ENCODE assay signal across 10 cellular contexts in the genomic region with DNA sequence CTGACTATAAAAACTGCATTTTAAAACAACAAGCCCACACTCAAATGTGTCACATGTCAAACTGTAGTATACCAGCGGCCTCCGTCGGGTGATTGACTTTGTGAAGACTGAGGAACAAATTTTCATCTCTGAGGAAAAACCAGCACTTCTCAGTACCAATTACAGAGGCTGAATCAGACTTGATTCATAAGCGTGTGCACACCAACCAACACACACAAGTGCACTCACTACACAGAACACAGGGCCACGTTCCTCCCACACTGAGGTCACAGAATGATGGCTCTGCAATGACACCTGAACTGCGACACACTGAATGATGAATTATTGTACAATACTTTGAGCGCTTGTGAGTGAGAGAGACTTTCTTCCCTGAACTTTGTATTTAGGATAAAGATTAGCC. TPM values are rescaled to one million over a fixed set of nuclear protein-coding genes. Genes with fewer than 3 reads are reported as not detected.
DNase-seq lines count a peak whose midpoint lies in the region; ATAC-seq and TF ChIP-seq lines count a peak whose summit lies in the region.
"Had no signal": no experiment of that assay in that cellular context is flagged by ENCODE, and none has a peak within 500 bp of the region (broad histone marks: within the 10 kb centered on the region; RNA-seq: fewer than 3 reads in every experiment).

No MANE protein-coding gene starts in this region.

- H3K9me3 ChIP-seq in mesodermal cell (ENCODE audit: control insufficient read depth, low read length): peaks cover 5% of the 10 kb centered on the region
- H3K9me3 ChIP-seq in thyroid gland: no peaks in the 10 kb centered on the region
- H3K9me3 ChIP-seq: tibial artery had no signal

- H3K4me1 Mint-ChIP-seq in progenitor cell of endocrine pancreas (ENCODE audit: low read depth): peaks cover 22% of the 10 kb centered on the region

- H3K4me1 ChIP-seq in mesodermal cell (ENCODE audit: control insufficient read depth, insufficient read depth, low read length, poor library complexity, severe bottlenecking): peaks cover 29% of the 10 kb centered on the region
- H3K4me1 ChIP-seq in thyroid gland: peaks cover 32 to 40% of the 10 kb centered on the region in 2 donors

- no peak overlapping the region for H3K4me3 Mint-ChIP-seq in progenitor cell of endocrine pancreas (ENCODE audit: low read depth)

- peak overlapping the region; percentile 79 for H3K27ac ChIP-seq in mesodermal cell (ENCODE audit: low read depth, low read length, severe bottlenecking)
- H3K27ac ChIP-seq in thyroid gland: peak overlapping the region; percentile 44 to 81 (median 51)
- H3K27ac ChIP-seq: tibial artery had no signal

- H3K36me3 ChIP-seq in mesodermal cell (ENCODE audit: control insufficient read depth, insufficient read depth, low read length): peaks cover 45% of the 10 kb centered on the region
- no peaks in the 10 kb centered on the region for H3K36me3 ChIP-seq in thyroid gland

- H3K4me3 ChIP-seq in mesodermal cell (ENCODE audit: extremely low read depth, insufficient read depth, low read length, poor library complexity, severe bottlenecking) (no peak overlapping the region), thyroid gland (replicated peaks in 1 of 3) (no peak overlapping the region)
- H3K4me3 ChIP-seq: tibial artery had no signal

- DNase-seq in activated naive CD4-positive, alpha-beta T cell treated with Interleukin-2 at 50 U/mL for 16 hours: peak; percentile 63
- DNase-seq in activated naive CD4-positive, alpha-beta T cell (lab: John Stamatoyannopoulos, UW): no peak
- DNase-seq in activated T-helper 9 cell treated with anti-CD3 and anti-CD28 coated beads, Interleukin-2, amount 50 U/mL, for 16 hours (ENCODE audit: low read depth): peak; percentile 21
- DNase-seq in thyroid gland (peak; percentile 30 to 40), progenitor cell of endocrine pancreas (ENCODE audit: low spot score, unreplicated experiment) (no peak), activated gamma-delta T cell (lab: John Stamatoyannopoulos, UW) (no peak)
- DNase-seq: NCI-H345 had no signal

- peaks cover 12% of the 10 kb centered on the region for H3K36me3 Mint-ChIP-seq in progenitor cell of endocrine pancreas (ENCODE audit: insufficient read depth)

- H3K27me3 Mint-ChIP-seq in progenitor cell of endocrine pancreas: no peaks in the 10 kb centered on the region

- TF ChIP-seq POLR2A in thyroid gland (IDR thresholded peaks at IDR 0.05): no peak

- no peak overlapping the region for H3K27ac Mint-ChIP-seq in progenitor cell of endocrine pancreas

- WGBS in mesodermal cell (ENCODE audit: insufficient coverage in 2 of 2), 2 experiments: 88 to 96% methylated on average over 4 to 5 of the region's 7 CpGs
- WGBS in thyroid gland, 2 donors: 59 to 62% methylated on average over 6 to 7 of the region's 7 CpGs

- no peak for ATAC-seq in GM18868 (IDR thresholded peaks at IDR 0.05; ENCODE audit: unreplicated experiment)

- no peak for TF ChIP-seq CTCF in thyroid gland (IDR thresholded peaks at IDR 0.05)
- TF ChIP-seq CTCF in progenitor cell of endocrine pancreas (IDR thresholded peaks at IDR 0.05; ENCODE audit: unreplicated experiment): no peak

- H3K9me3 Mint-ChIP-seq in progenitor cell of endocrine pancreas (ENCODE audit: low read depth): peaks cover 3% of the 10 kb centered on the region

- intact Hi-C loops in thyroid gland (cut with DNase I): no loop called here

- no peaks in the 10 kb centered on the region for H3K27me3 ChIP-seq in thyroid gland
- H3K27me3 ChIP-seq: tibial artery had no signal

RNA-seq across cellular contexts. Expression of gene XPO6, which starts 29.6 kb away (rescaled TPM):
- polyA plus RNA-seq in mesodermal cell (2013, experiment 1 of 2): 72.0 TPM
- 61.0 TPM for polyA plus RNA-seq in mesodermal cell (2013, experiment 2 of 2)
- 100 to 1,000 TPM in 3 of 4 donors, 10 to 100 TPM in 1; 88.2 to 160 (median 118) TPM for total RNA-seq in thyroid gland
- 82.9 and 87.5 TPM in 2 replicates for total RNA-seq in progenitor cell of endocrine pancreas

Comparison
In these comparisons a context has a peak if more than half of its experiments do, and no peak if none do; other contexts are left out.
1. DNase-seq: peak in activated naive CD4-positive, alpha-beta T cell treated with Interleukin-2 at 50 U/mL for 16 hours (single experiment), activated T-helper 9 cell treated with anti-CD3 and anti-CD28 coated beads, Interleukin-2, amount 50 U/mL, for 16 hours (single experiment) and thyroid gland (2 of 2); none in activated naive CD4-positive, alpha-beta T cell (0 of 4), progenitor cell of endocrine pancreas (single experiment) and activated gamma-delta T cell (single experiment).